8 cellular contexts compared by ENCODE assay signal in genomic region chr22:20508815-20509271, GRCh38. TPM values are rescaled to one million over a fixed set of nuclear protein-coding genes. Genes with fewer than 3 reads are reported as not detected.
DNase-seq lines count a peak whose midpoint lies in the region; ATAC-seq, FAIRE-seq and TF ChIP-seq lines count a peak whose summit lies in the region.

No MANE protein-coding gene starts in this region.

- no peak for ATAC-seq in activated CD8-positive, alpha-beta memory T cell treated with anti-CD3 and anti-CD28 coated beads, Interleukin-2, amount 10 ng/mL, durations not matched to agents 7 days and 5 days
- ATAC-seq in left lung (peak; percentile 12), GM19324 (IDR thresholded peaks at IDR 0.05; ENCODE audit: low FRiP score, unreplicated experiment) (no peak), GM21723 (IDR thresholded peaks at IDR 0.05; ENCODE audit: unreplicated experiment) (no peak), HG02759 (IDR thresholded peaks at IDR 0.05; ENCODE audit: unreplicated experiment) (no peak)

- CTCF ChIA-PET in activated CD8-positive, alpha-beta memory T cell treated with anti-CD3 and anti-CD28 coated beads, Interleukin-2, amount 10 ng/mL, durations not matched to agents 7 days and 5 days (lab: Charles Lee), result interaction anchor here (0.9 to 4.1 kb wide), 9 partner anchors 10 to 91 kb away, joined by 3 to 35 read pairs (median 8); no protein-coding TSS in a partner anchor

- peak overlapping the region; percentile 98 for H3K9ac ChIP-seq in astrocyte (ENCODE audit: low read length)

- peak overlapping the region; percentile 95 for H3K27ac Mint-ChIP-seq in activated CD8-positive, alpha-beta memory T cell treated with anti-CD3 and anti-CD28 coated beads, Interleukin-2, amount 10 ng/mL, durations not matched to agents 7 days and 5 days
- H3K27ac Mint-ChIP-seq in astrocyte (ENCODE audit: unreplicated experiment), result peak overlapping the region; percentile 93

- H3K27me3 ChIP-seq in astrocyte (ENCODE audit: insufficient read depth, low read length) (no peaks in the 10 kb centered on the region), left lung (no peaks in the 10 kb centered on the region), transverse colon (no peaks in the 10 kb centered on the region)

- peaks cover 49% of the 10 kb centered on the region for H3K4me1 Mint-ChIP-seq in activated CD8-positive, alpha-beta memory T cell treated with anti-CD3 and anti-CD28 coated beads, Interleukin-2, amount 10 ng/mL, durations not matched to agents 7 days and 5 days
- peaks cover 40% of the 10 kb centered on the region for H3K4me1 Mint-ChIP-seq in astrocyte (ENCODE audit: low read depth, unreplicated experiment)

- H3K79me2 ChIP-seq in astrocyte (ENCODE audit: insufficient read depth, low read length), result peaks cover 69% of the 10 kb centered on the region

- no peaks in the 10 kb centered on the region for H3K36me3 ChIP-seq in astrocyte (ENCODE audit: insufficient read depth, low read length)
- peaks cover 0 to 9% of the 10 kb centered on the region in 2 donors for H3K36me3 ChIP-seq in left lung
- no peaks in the 10 kb centered on the region for H3K36me3 ChIP-seq in transverse colon

- H4K20me1 ChIP-seq in astrocyte (ENCODE audit: insufficient read depth, low read length), result peaks cover 49% of the 10 kb centered on the region

- no peak for DNase-seq in activated CD8-positive, alpha-beta memory T cell treated with anti-CD3 and anti-CD28 coated beads, Interleukin-2, amount 10 ng/mL, durations not matched to agents 7 days and 5 days
- DNase-seq in activated CD8-positive, alpha-beta memory T cell treated with anti-CD3 and anti-CD28 coated beads, Interleukin-2, amount 50 U/mL, for 48 hours, result no peak
- no peak for DNase-seq in astrocyte (ENCODE audit: low read depth)
- DNase-seq in left lung, result no peak
- no peak for DNase-seq in transverse colon

- TF ChIP-seq EP300 in transverse colon (IDR thresholded peaks at IDR 0.05; ENCODE audit: low read depth), result no peak

- peak overlapping the region; percentile 97 for H3K4me3 Mint-ChIP-seq in activated CD8-positive, alpha-beta memory T cell treated with anti-CD3 and anti-CD28 coated beads, Interleukin-2, amount 10 ng/mL, durations not matched to agents 7 days and 5 days
- peak overlapping the region; percentile 94 for H3K4me3 Mint-ChIP-seq in astrocyte (ENCODE audit: unreplicated experiment)

- intact Hi-C loops in left lung (cut with DNase I) (no loop called here), transverse colon (cut with DNase I; ENCODE audit: low total_unique reads) (no loop called here)

- no peak for FAIRE-seq in astrocyte (lab: Jason Lieb, UNC)

- H3K9me3 ChIP-seq in astrocyte (ENCODE audit: insufficient read depth, low read depth, low read length), result no peaks in the 10 kb centered on the region
- no peaks in the 10 kb centered on the region for H3K9me3 ChIP-seq in left lung
- H3K9me3 ChIP-seq in transverse colon, result no peaks in the 10 kb centered on the region

- H3K36me3 Mint-ChIP-seq in activated CD8-positive, alpha-beta memory T cell treated with anti-CD3 and anti-CD28 coated beads, Interleukin-2, amount 10 ng/mL, durations not matched to agents 7 days and 5 days, result peaks cover 38% of the 10 kb centered on the region
- peaks cover 7% of the 10 kb centered on the region for H3K36me3 Mint-ChIP-seq in astrocyte (ENCODE audit: low read depth, unreplicated experiment)

- H3K9me3 Mint-ChIP-seq in activated CD8-positive, alpha-beta memory T cell treated with anti-CD3 and anti-CD28 coated beads, Interleukin-2, amount 10 ng/mL, durations not matched to agents 7 days and 5 days (ENCODE audit: low read depth), result no peaks in the 10 kb centered on the region
- no peaks in the 10 kb centered on the region for H3K9me3 Mint-ChIP-seq in astrocyte (ENCODE audit: unreplicated experiment)

- WGBS in transverse colon (ENCODE audit: low coverage in 1 of 2), 2 donors, result 8 to 25% methylated on average over 2 to 10 of the region's 10 CpGs

- H2AFZ ChIP-seq in astrocyte (ENCODE audit: low read depth, low read length), result no peak overlapping the region

- H3K4me2 ChIP-seq in astrocyte (ENCODE audit: low read length), result peak overlapping the region; percentile 98

- TF ChIP-seq CTCF in astrocyte (IDR thresholded peaks at IDR 0.05; ENCODE audit: insufficient read depth, low read depth, low read length) (no peak), left lung (IDR thresholded peaks at IDR 0.05) (no peak), transverse colon (IDR thresholded peaks at IDR 0.05) (no peak)

- in situ Hi-C loops in transverse colon (cut with MboI; ENCODE audit: low pct_ligation_motif_present in 1 of 4, low pct_unique_long_range_greater_than_20kb in 1 of 4, low sequenced_read_pairs in 3 of 4), result no loop called here

- peaks cover 38% of the 10 kb centered on the region for H3K4me1 ChIP-seq in astrocyte (ENCODE audit: insufficient read depth, low read length)
- peaks cover 31 to 56% of the 10 kb centered on the region in 2 donors for H3K4me1 ChIP-seq in left lung
- H3K4me1 ChIP-seq in transverse colon, result peaks cover 27 to 56% (median 45%) of the 10 kb centered on the region in 4 donors

- TF ChIP-seq POLR2A in transverse colon (IDR thresholded peaks at IDR 0.05), result no peak

- no peaks in the 10 kb centered on the region for H3K27me3 Mint-ChIP-seq in activated CD8-positive, alpha-beta memory T cell treated with anti-CD3 and anti-CD28 coated beads, Interleukin-2, amount 10 ng/mL, durations not matched to agents 7 days and 5 days
- H3K27me3 Mint-ChIP-seq in astrocyte (ENCODE audit: low read depth, unreplicated experiment), result no peaks in the 10 kb centered on the region

- H3K4me3 ChIP-seq in astrocyte (ENCODE audit: insufficient read depth, low read depth, low read length), result peak overlapping the region; percentile 81
- peak overlapping the region; percentile 75 to 95 for H3K4me3 ChIP-seq in left lung
- peak overlapping the region in 3 of 4 donors; percentile 63 to 90 (median 71) for H3K4me3 ChIP-seq in transverse colon

- H3K27ac ChIP-seq in astrocyte (ENCODE audit: low read depth, low read length), result peak overlapping the region; percentile 97
- H3K27ac ChIP-seq in left lung, result peak overlapping the region; percentile 94 to 95
- peak overlapping the region; percentile 94 to 100 (median 97) for H3K27ac ChIP-seq in transverse colon

RNA-seq across cellular contexts. Expression of gene MED15, which starts 1.4 kb away (rescaled TPM):
- total RNA-seq in activated CD8-positive, alpha-beta memory T cell treated with anti-CD3 and anti-CD28 coated beads, Interleukin-2, amount 10 ng/mL, durations not matched to agents 7 days and 5 days, result 100 to 1,000 TPM; 145 to 179 TPM
- total RNA-seq in astrocyte (127 and 153 TPM in 2 replicates), left lung (100 to 1,000 TPM in 1 of 2 donors, 10 to 100 TPM in 1; 89.6 to 121 TPM), transverse colon (100 to 1,000 TPM in 2 of 4 donors, 10 to 100 TPM in 2; 70.3 to 211 (median 116) TPM)

RNA-seq across cellular contexts. Expression of gene KLHL22, which starts 13.2 kb away (rescaled TPM):
- 10 to 100 TPM; 27.5 to 31.7 TPM for total RNA-seq in activated CD8-positive, alpha-beta memory T cell treated with anti-CD3 and anti-CD28 coated beads, Interleukin-2, amount 10 ng/mL, durations not matched to agents 7 days and 5 days
- total RNA-seq in astrocyte (13.7 and 14.0 TPM in 2 replicates), left lung (10 to 100 TPM; 22.0 to 26.4 TPM), transverse colon (10 to 100 TPM; 12.7 to 75.9 (median 16.9) TPM)
